Comparison of ENCODE assay signal across 12 cellular contexts in the genomic region with DNA sequence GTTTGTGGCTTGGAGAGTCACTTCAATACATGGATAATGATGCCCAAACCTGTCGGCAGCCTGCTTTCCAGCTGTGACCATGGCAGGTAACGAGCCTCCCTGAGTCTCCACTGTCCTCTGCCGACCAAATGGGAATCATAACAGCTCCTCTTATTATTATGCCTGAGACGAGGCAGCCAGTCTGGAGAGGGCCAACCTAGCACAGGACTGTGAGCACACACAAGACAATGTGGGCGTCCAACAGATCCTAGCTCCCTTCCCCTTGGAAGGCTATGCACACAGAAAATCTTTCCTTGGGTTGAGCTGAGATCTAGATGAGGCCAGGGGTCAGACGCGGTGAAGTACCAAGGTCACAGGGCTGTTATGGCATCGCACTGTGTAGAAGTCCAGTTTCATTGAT. TPM values are rescaled to one million over a fixed set of nuclear protein-coding genes. Genes with fewer than 3 reads are reported as not detected.
DNase-seq lines count a peak whose midpoint lies in the region; ATAC-seq and TF ChIP-seq lines count a peak whose summit lies in the region.
"Had no signal": no experiment of that assay in that cellular context is flagged by ENCODE, and none has a peak within 500 bp of the region (broad histone marks: within the 10 kb centered on the region; RNA-seq: fewer than 3 reads in every experiment).

No MANE protein-coding gene starts in this region.

- no peaks in the 10 kb centered on the region for H3K9me2 ChIP-seq in hepatocyte (replicated peaks; ENCODE audit: insufficient read depth)

- H3K4me1 Mint-ChIP-seq in MCF 10A (ENCODE audit: insufficient read depth, unreplicated experiment) (no peaks in the 10 kb centered on the region), activated B cell treated with CpG ODN at 0.5 μM for 24 hours (peaks cover 7% of the 10 kb centered on the region)
- peaks cover 18% of the 10 kb centered on the region for H3K4me1 Mint-ChIP-seq in stimulated activated memory B cell treated with anti-CD40 and anti-IgM and Interleukin-4, amounts not matched to agents 10 μg/mL and 1 μg/mL and 100 μg/mL, for 72 hours

- no peak overlapping the region for H3K27ac ChIP-seq in breast epithelium
- H3K27ac ChIP-seq in hepatocyte = no peak overlapping the region

- H3K4me2 ChIP-seq in hepatocyte = peak overlapping the region; percentile 98

- no peaks in the 10 kb centered on the region for H3K27me3 ChIP-seq in breast epithelium
- H3K27me3 ChIP-seq in hepatocyte = no peaks in the 10 kb centered on the region

- no peak overlapping the region for H3K27ac Mint-ChIP-seq in MCF 10A (ENCODE audit: low read depth, unreplicated experiment)
- no peak overlapping the region for H3K27ac Mint-ChIP-seq in activated B cell treated with CpG ODN at 0.5 μM for 24 hours
- no peak overlapping the region for H3K27ac Mint-ChIP-seq in stimulated activated memory B cell treated with anti-CD40 and anti-IgM and Interleukin-4, amounts not matched to agents 10 μg/mL and 1 μg/mL and 100 μg/mL, for 72 hours

- H3K4me3 Mint-ChIP-seq in MCF 10A (ENCODE audit: unreplicated experiment) (peak overlapping the region; percentile 75), activated B cell treated with CpG ODN at 0.5 μM for 24 hours (peak overlapping the region; percentile 79)
- H3K4me3 Mint-ChIP-seq in stimulated activated memory B cell treated with anti-CD40 and anti-IgM and Interleukin-4, amounts not matched to agents 10 μg/mL and 1 μg/mL and 100 μg/mL, for 72 hours = peak overlapping the region; percentile 71

- ATAC-seq in activated B cell treated with CpG ODN at 0.5 μM for 24 hours (ENCODE audit: low read depth) (no peak), HG03139 (IDR thresholded peaks at IDR 0.05; ENCODE audit: unreplicated experiment) (no peak)
- no peak for ATAC-seq in stimulated activated memory B cell treated with anti-CD40 and anti-IgM and Interleukin-4, amounts not matched to agents 10 μg/mL and 1 μg/mL and 100 μg/mL, for 72 hours

- no peaks in the 10 kb centered on the region for H3K9me3 ChIP-seq in breast epithelium
- H3K9me3 ChIP-seq in hepatocyte (ENCODE audit: low read depth) = no peaks in the 10 kb centered on the region
- H3K9me3 ChIP-seq: esophagus squamous epithelium had no signal

- CTCF ChIA-PET in MCF 10A (lab: Yijun Ruan, JAX) = interaction anchor here (0.8 to 1.7 kb wide), 6 partner anchors 10 to 94 kb away, joined by 3 to 6 read pairs (median 4); no protein-coding TSS in a partner anchor
- CTCF ChIA-PET in activated B cell treated with CpG ODN at 0.5 μM for 24 hours (lab: Charles Lee) = interaction anchor here (1.0 kb wide), 1 partner anchor 16 kb away, joined by 3 read pairs; no protein-coding TSS in a partner anchor

- no peaks in the 10 kb centered on the region for H3K79me2 ChIP-seq in hepatocyte

- no peak for DNase-seq in MCF 10A (ENCODE audit: unreplicated experiment)
- no peak for DNase-seq in breast epithelium (ENCODE audit: low spot score in 2 of 2)
- no peak for DNase-seq in activated B cell treated with CpG ODN at 0.5 μM for 24 hours
- no peak for DNase-seq in hepatocyte (ENCODE audit: low spot score)
- no peak for DNase-seq in SK-N-DZ (ENCODE audit: low spot score)
- DNase-seq in NCI-H1694 treated with DMSO at 0.1 percent for 48 hours (lab: John Stamatoyannopoulos, UW) = no peak
- DNase-seq: cerebellar nuclear complex; esophagus squamous epithelium; stimulated activated CD4-positive, alpha-beta T cell treated with anti-CD3 and anti-CD28 coated beads, Interleukin-1b, Interleukin-23, amount 100 ng/mL, for 48 hours; stimulated activated naive CD4-positive, alpha-beta T cell treated with Interleukin-2 at 50 U/mL for 16 hours had no signal

- no peaks in the 10 kb centered on the region for H4K20me1 ChIP-seq in hepatocyte (ENCODE audit: insufficient read depth, poor library complexity, severe bottlenecking)

- no peak overlapping the region for H2AFZ ChIP-seq in hepatocyte

- H3K27me3 Mint-ChIP-seq in MCF 10A (ENCODE audit: insufficient read depth, unreplicated experiment) (peaks cover 10% of the 10 kb centered on the region), activated B cell treated with CpG ODN at 0.5 μM for 24 hours (peaks cover 46% of the 10 kb centered on the region)
- peaks cover 61% of the 10 kb centered on the region for H3K27me3 Mint-ChIP-seq in stimulated activated memory B cell treated with anti-CD40 and anti-IgM and Interleukin-4, amounts not matched to agents 10 μg/mL and 1 μg/mL and 100 μg/mL, for 72 hours

- no peaks in the 10 kb centered on the region for H3K36me3 Mint-ChIP-seq in MCF 10A (ENCODE audit: insufficient read depth, unreplicated experiment)
- H3K36me3 Mint-ChIP-seq in activated B cell treated with CpG ODN at 0.5 μM for 24 hours (ENCODE audit: low read depth) = no peaks in the 10 kb centered on the region
- H3K36me3 Mint-ChIP-seq in stimulated activated memory B cell treated with anti-CD40 and anti-IgM and Interleukin-4, amounts not matched to agents 10 μg/mL and 1 μg/mL and 100 μg/mL, for 72 hours = no peaks in the 10 kb centered on the region

- WGBS in hepatocyte (ENCODE audit: low lambda C conversion rate, missing lambda C conversion rate) = 84% methylated on average over 8 of the region's 8 CpGs

- H3K36me3 ChIP-seq in breast epithelium (no peaks in the 10 kb centered on the region), hepatocyte (replicated peaks; ENCODE audit: insufficient read depth, low read depth) (no peaks in the 10 kb centered on the region)
- H3K36me3 ChIP-seq: esophagus squamous epithelium had no signal

- no peak overlapping the region for H3K4me3 ChIP-seq in breast epithelium
- H3K4me3 ChIP-seq in hepatocyte = no peak overlapping the region

- TF ChIP-seq POLR2A in breast epithelium (IDR thresholded peaks at IDR 0.05) = no peak

- TF ChIP-seq CTCF in MCF 10A (IDR thresholded peaks at IDR 0.05; ENCODE audit: unreplicated experiment) (no peak), breast epithelium (IDR thresholded peaks at IDR 0.05) (no peak), activated B cell treated with CpG ODN at 0.5 μM for 24 hours (IDR thresholded peaks at IDR 0.05) (no peak), hepatocyte (IDR thresholded peaks at IDR 0.05; ENCODE audit: poor library complexity) (no peak)

- POLR2A ChIA-PET in MCF 10A (lab: Yijun Ruan, JAX) (interaction anchor here (0.5 to 2.1 kb wide), 5 partner anchors 29 to 97 kb away, joined by 3 to 7 read pairs (median 4); a partner anchor contains a TSS), activated B cell treated with CpG ODN at 0.5 μM for 24 hours (lab: Charles Lee) (no interaction called here)

- no peaks in the 10 kb centered on the region for H3K9me3 Mint-ChIP-seq in MCF 10A (ENCODE audit: unreplicated experiment)
- no peaks in the 10 kb centered on the region for H3K9me3 Mint-ChIP-seq in activated B cell treated with CpG ODN at 0.5 μM for 24 hours
- no peaks in the 10 kb centered on the region for H3K9me3 Mint-ChIP-seq in stimulated activated memory B cell treated with anti-CD40 and anti-IgM and Interleukin-4, amounts not matched to agents 10 μg/mL and 1 μg/mL and 100 μg/mL, for 72 hours

- no TSS peak for BruUV-seq in MCF 10A (replicated peaks; lab: Mats Ljungman, UMichigan)

- H3K4me1 ChIP-seq in breast epithelium = peaks cover 0 to 3% of the 10 kb centered on the region in 2 donors
- H3K4me1 ChIP-seq in hepatocyte (ENCODE audit: insufficient read depth) = peaks cover 7% of the 10 kb centered on the region

- intact Hi-C loops in MCF 10A (cut with micrococcal nuclease) (no loop called here), breast epithelium (cut with DNase I; ENCODE audit: low total_unique reads) (no loop called here), activated B cell treated with CpG ODN at 0.5 μM for 24 hours (cut with micrococcal nuclease) (no loop called here)

RNA-seq across cellular contexts. Expression of a gene that starts 0.9 kb away (rescaled TPM):
- 4.2 and 4.7 TPM in 2 replicates for total RNA-seq in MCF 10A (2022)
- 1 to 10 TPM; 2.1 to 4.7 (median 4.6) TPM for total RNA-seq in breast epithelium
- total RNA-seq in activated B cell treated with CpG ODN at 0.5 μM for 24 hours = not detected in 2 replicates
- total RNA-seq in hepatocyte = 1.8 and 3.0 TPM in 2 replicates
- polyA plus RNA-seq in hepatocyte = 8.1 and 14.1 TPM in 2 replicates
- 0.30 and 0.46 TPM in 2 replicates for polyA plus RNA-seq in SK-N-DZ (2014; cell fraction: cytosol; rRNA removed)
- 3.8 and 6.3 TPM in 2 replicates for polyA plus RNA-seq in SK-N-DZ (2014; cell fraction: nucleus; rRNA removed)

RNA-seq across cellular contexts. Expression of a gene that starts 28.9 kb away (rescaled TPM):
- total RNA-seq in MCF 10A (2022) = 24.2 and 26.5 TPM in 2 replicates
- 10 to 100 TPM; 11.2 to 16.7 (median 15.7) TPM for total RNA-seq in breast epithelium
- 43.3 and 53.6 TPM in 2 replicates for total RNA-seq in activated B cell treated with CpG ODN at 0.5 μM for 24 hours
- 16.7 and 18.0 TPM in 2 replicates for total RNA-seq in hepatocyte
- polyA plus RNA-seq in hepatocyte = 17.6 and 23.1 TPM in 2 replicates
- 15.9 and 22.7 TPM in 2 replicates for polyA plus RNA-seq in SK-N-DZ (2014; cell fraction: cytosol; rRNA removed)
- 144 and 145 TPM in 2 replicates for polyA plus RNA-seq in SK-N-DZ (2014; cell fraction: nucleus; rRNA removed)

RNA-seq across cellular contexts. Expression of a gene that starts 54.4 kb away (rescaled TPM):
- 1.2 and 2.2 TPM in 2 replicates for total RNA-seq in MCF 10A (2022)
- under 1 TPM in 2 of 3 donors, not detected in 1; 0.64 to 0.73 TPM for total RNA-seq in breast epithelium
- not detected in 2 replicates for total RNA-seq in activated B cell treated with CpG ODN at 0.5 μM for 24 hours
- 3.3 and 5.6 TPM in 2 replicates for total RNA-seq in hepatocyte
- 8.1 and 9.2 TPM in 2 replicates for polyA plus RNA-seq in hepatocyte
- 1.8 and 3.3 TPM in 2 replicates for polyA plus RNA-seq in SK-N-DZ (2014; cell fraction: cytosol; rRNA removed)
- polyA plus RNA-seq in SK-N-DZ (2014; cell fraction: nucleus; rRNA removed) = 3.4 and 4.6 TPM in 2 replicates
- total RNA-seq: esophagus squamous epithelium had no signal

RNA-seq across cellular contexts. Expression of a gene that starts 55.2 kb away (rescaled TPM):
- total RNA-seq in MCF 10A (2022) = 29.0 and 29.8 TPM in 2 replicates
- 10 to 100 TPM; 69.2 to 91.9 (median 73.1) TPM for total RNA-seq in breast epithelium
- total RNA-seq in activated B cell treated with CpG ODN at 0.5 μM for 24 hours = not detected in 2 replicates
- total RNA-seq in hepatocyte = 72.4 and 84.6 TPM in 2 replicates
- 61.0 and 73.7 TPM in 2 replicates for polyA plus RNA-seq in hepatocyte
- polyA plus RNA-seq in SK-N-DZ (2014; cell fraction: cytosol; rRNA removed) = 57.4 and 69.0 TPM in 2 replicates
- 221 and 243 TPM in 2 replicates for polyA plus RNA-seq in SK-N-DZ (2014; cell fraction: nucleus; rRNA removed)
